In the genomic region with DNA sequence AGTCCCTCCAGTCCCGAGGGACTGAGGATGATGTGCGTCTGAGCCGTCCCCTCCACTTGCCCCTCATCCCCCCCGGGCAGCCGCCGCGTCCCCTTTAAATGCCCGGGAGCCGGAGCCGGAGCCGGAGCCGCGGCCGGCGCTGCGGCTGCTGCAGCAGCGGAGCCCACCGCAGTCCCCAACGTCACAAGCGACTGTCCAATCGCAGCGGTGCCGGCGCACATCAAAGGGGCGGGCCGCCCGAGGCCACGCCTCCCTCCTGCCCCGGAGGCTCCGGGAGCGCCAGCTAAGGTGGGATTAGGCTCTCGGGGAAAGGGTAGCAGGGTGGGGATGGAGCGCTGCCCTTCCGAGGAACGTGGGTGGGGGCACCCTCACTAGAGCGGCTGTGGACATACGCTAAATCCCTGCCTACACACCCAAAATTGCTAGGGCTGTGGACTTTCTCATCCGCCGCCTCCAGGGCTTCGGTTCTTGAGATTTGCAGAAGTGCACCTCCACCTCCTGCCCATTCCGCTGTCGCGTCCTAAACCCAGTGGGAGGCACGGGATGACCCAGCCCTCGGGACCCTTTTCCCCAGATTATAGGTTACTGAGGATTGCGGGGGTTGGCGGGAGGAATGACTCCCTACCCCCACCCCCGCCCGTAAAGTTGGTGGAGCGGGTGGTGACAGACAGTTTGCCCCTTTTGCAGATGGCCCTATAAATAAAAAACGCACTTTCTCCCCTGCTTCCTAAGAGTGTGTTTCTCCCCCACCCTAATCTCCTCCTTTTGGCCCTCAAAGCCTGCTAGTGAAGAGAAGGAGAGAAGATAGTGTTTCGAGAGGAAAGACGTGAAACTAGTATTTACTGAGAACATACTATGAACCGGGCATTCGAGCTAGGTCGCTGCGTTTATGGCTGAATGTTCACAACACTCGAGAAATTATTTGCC, we compare ENCODE assay signal across 8 cellular contexts. TPM values are rescaled to one million over a fixed set of nuclear protein-coding genes. Genes with fewer than 3 reads are reported as not detected.
DNase-seq lines count a peak whose midpoint lies in the region; ATAC-seq and TF ChIP-seq lines count a peak whose summit lies in the region.

Gene PHOSPHO1 (minus strand): TSS at position 152 of the 927 bp plus-strand sequence. CDS start 4,096 bp downstream, outside the sequence.

- peak; percentile 38 for TF ChIP-seq POLR2A in GM19193 (IDR thresholded peaks at IDR 0.05; ENCODE audit: extremely low read depth, insufficient read depth, insufficient read length)

- peak; percentile 80 for ATAC-seq in HG03442 (IDR thresholded peaks at IDR 0.05; ENCODE audit: unreplicated experiment)
- peak; percentile 95 for ATAC-seq in effector memory CD8-positive, alpha-beta T cell (replicated peaks)

- H3K27me3 Mint-ChIP-seq in effector memory CD8-positive, alpha-beta T cell: peaks cover 5 to 14% of the 10 kb centered on the region in 2 donors

- peak within 1 kb of the TSS; percentile 80 to 87 for H3K27ac Mint-ChIP-seq in effector memory CD8-positive, alpha-beta T cell

- peaks cover 24% of the 10 kb centered on the region in 2 donors for H3K4me1 Mint-ChIP-seq in effector memory CD8-positive, alpha-beta T cell (ENCODE audit: low read depth in 2 of 2)

- no peaks in the 10 kb centered on the region for H3K9me3 Mint-ChIP-seq in effector memory CD8-positive, alpha-beta T cell

- H3K36me3 Mint-ChIP-seq in effector memory CD8-positive, alpha-beta T cell (ENCODE audit: insufficient read depth): peaks cover 14% of the 10 kb centered on the region

- peak within 1 kb of the TSS; percentile 83 to 86 for H3K4me3 Mint-ChIP-seq in effector memory CD8-positive, alpha-beta T cell

- peak; percentile 50 to 73 for DNase-seq in AML-193 (lab: John Stamatoyannopoulos, UW)
- peak; percentile 80 for DNase-seq in NCI-H774 (lab: John Stamatoyannopoulos, UW)
- peak; percentile 67 to 81 for DNase-seq in activated CD8-positive, alpha-beta memory T cell treated with anti-CD3 and anti-CD28 coated beads for 1 hour (ENCODE audit: extremely low read depth in 1 of 2, low read depth in 1 of 2)
- peak; percentile 79 to 84 (median 84) for DNase-seq in effector memory CD8-positive, alpha-beta T cell
- peak; percentile 96 for DNase-seq in mesenteric fat pad (ENCODE audit: low spot score)
- DNase-seq in stimulated activated CD8-positive, alpha-beta memory T cell treated with anti-CD3 and anti-CD28 coated beads, Interleukin-12 subunit alpha, Interleukin-12 subunit beta, amount 100 ng/mL, for 4 hours (ENCODE audit: low read depth): peak; percentile 79

RNA-seq across cellular contexts. Expression of gene PHOSPHO1, which starts in this region (rescaled TPM):
- 1.8 TPM for total RNA-seq in mesenteric fat pad

Comparison
In these comparisons a context has a peak if more than half of its experiments do, and no peak if none do; other contexts are left out.
1. Peak in every context shown above with its lines: DNase-seq and ATAC-seq.